In the genomic region with DNA sequence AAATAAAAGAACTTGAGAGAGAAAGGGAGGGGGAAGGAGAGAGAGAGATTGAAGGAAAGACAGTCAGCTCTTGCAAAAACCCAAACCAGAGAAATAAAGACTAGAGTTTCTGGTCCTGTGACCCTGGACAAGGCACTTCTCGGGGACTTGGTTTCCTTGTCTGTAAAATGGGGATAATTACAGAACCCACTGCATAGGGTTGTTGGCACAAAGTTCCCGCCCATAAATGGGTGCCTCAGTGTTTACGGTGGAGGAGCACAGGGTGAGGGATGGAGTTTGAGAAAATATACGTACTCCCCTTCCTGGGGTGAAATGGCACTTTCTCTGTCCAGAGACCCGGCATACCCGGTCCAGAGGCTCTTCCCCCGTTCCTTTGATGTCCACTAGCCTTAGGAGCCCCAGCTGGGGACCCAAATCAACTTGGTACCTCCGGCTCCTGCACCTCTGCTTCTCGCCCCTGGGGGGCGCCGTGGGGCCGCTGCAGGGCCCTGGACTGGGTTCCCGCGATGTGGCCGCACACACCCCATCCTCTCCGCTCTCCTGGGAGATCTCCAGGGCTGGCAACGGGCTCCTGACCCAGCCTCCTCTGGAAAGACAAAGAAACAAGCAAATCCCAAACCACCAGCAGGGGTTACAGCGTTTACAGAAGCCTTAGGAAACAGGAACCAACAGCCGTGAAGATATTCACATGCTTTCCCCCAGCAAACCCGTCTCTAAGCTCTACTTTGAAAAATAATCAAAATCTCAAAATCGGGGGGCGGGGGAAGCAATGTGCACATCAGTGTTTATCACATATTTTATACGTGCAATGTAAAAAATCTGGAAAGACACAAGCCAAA, we compare ENCODE assay signal across 8 cellular contexts. TPM values are rescaled to one million over a fixed set of nuclear protein-coding genes. Genes with fewer than 3 reads are reported as not detected.
DNase-seq lines count a peak whose midpoint lies in the region; ATAC-seq and TF ChIP-seq lines count a peak whose summit lies in the region.

No MANE protein-coding gene starts in this region.

- no peaks in the 10 kb centered on the region for H3K36me3 ChIP-seq in lung (ENCODE audit: control insufficient read depth in 2 of 2, insufficient read depth in 2 of 2, low read length in 2 of 2)

- CTCF ChIA-PET in activated CD4-positive, alpha-beta memory T cell treated with anti-CD3 and anti-CD28 coated beads for 36 hours (lab: Charles Lee), result interaction anchor here (0.6 to 5.3 kb wide), 33 partner anchors 9 to 811 kb away, joined by 3 to 85 read pairs (median 4); partner anchors contain the start of gene PTGES

- POLR2A ChIA-PET in activated CD4-positive, alpha-beta memory T cell treated with anti-CD3 and anti-CD28 coated beads for 36 hours (lab: Charles Lee), result no interaction called here

- H3K9me3 ChIP-seq in lung (ENCODE audit: control insufficient read depth in 2 of 2, insufficient read depth in 1 of 2, low read length in 1 of 2), result no peaks in the 10 kb centered on the region

- no peaks in the 10 kb centered on the region for H3K27me3 ChIP-seq in dorsolateral prefrontal cortex
- H3K27me3 ChIP-seq in lung (ENCODE audit: control insufficient read depth, insufficient read depth), result no peaks in the 10 kb centered on the region

- no peak overlapping the region for H3K4me3 Mint-ChIP-seq in activated CD4-positive, alpha-beta memory T cell treated with anti-CD3 and anti-CD28 coated beads for 36 hours

- no peak overlapping the region for H3K27ac Mint-ChIP-seq in activated CD4-positive, alpha-beta memory T cell treated with anti-CD3 and anti-CD28 coated beads for 36 hours

- ATAC-seq in lung (ENCODE audit: insufficient read depth, low FRiP score), result peak; percentile 82
- no peak for ATAC-seq in HG03442 (IDR thresholded peaks at IDR 0.05; ENCODE audit: unreplicated experiment)

- intact Hi-C loops in activated CD4-positive, alpha-beta memory T cell treated with anti-CD3 and anti-CD28 coated beads for 36 hours (cut with micrococcal nuclease), result loop anchor here (1.0 kb wide), 1 partner anchor 58 kb away; no protein-coding TSS in a partner anchor
- intact Hi-C loops in dorsolateral prefrontal cortex (cut with DNase I), result no loop called here

- 19 to 21% methylated on average over 23 of the region's 23 CpGs for WGBS in lung, 2 donors

- H3K36me3 Mint-ChIP-seq in activated CD4-positive, alpha-beta memory T cell treated with anti-CD3 and anti-CD28 coated beads for 36 hours, result no peaks in the 10 kb centered on the region

- H3K4me3 ChIP-seq in dorsolateral prefrontal cortex, result peak overlapping the region in 28 of 59 donors; percentile 11 to 52 (median 31)
- no peak overlapping the region for H3K4me3 ChIP-seq in lung

- H3K27ac ChIP-seq in dorsolateral prefrontal cortex (peak overlapping the region in 5 of 59 donors; percentile 11 to 55 (median 40)), lung (ENCODE audit: low read depth in 1 of 2, low read length in 1 of 2) (no peak overlapping the region)

- H3K4me1 ChIP-seq in lung (ENCODE audit: control insufficient read depth in 2 of 2, insufficient read depth in 2 of 2, low read length in 2 of 2), result no peaks in the 10 kb centered on the region

- H3K9me3 Mint-ChIP-seq in activated CD4-positive, alpha-beta memory T cell treated with anti-CD3 and anti-CD28 coated beads for 36 hours, result no peaks in the 10 kb centered on the region

- H3K27me3 Mint-ChIP-seq in activated CD4-positive, alpha-beta memory T cell treated with anti-CD3 and anti-CD28 coated beads for 36 hours, result peaks cover 9% of the 10 kb centered on the region

- TF ChIP-seq CTCF in dorsolateral prefrontal cortex (IDR thresholded peaks at IDR 0.05 in 54 of 56, conservative IDR thresholded peaks at IDR 0.05 in 2 of 56; ENCODE audit: low read depth in 1 of 56, partially characterized antibody in 56 of 56) (peak; percentile 49 to 91 (median 84)), lung (IDR thresholded peaks at IDR 0.05; ENCODE audit: control extremely low read depth, extremely low read depth) (peak; percentile 37)

- peaks cover 2% of the 10 kb centered on the region for H3K4me1 Mint-ChIP-seq in activated CD4-positive, alpha-beta memory T cell treated with anti-CD3 and anti-CD28 coated beads for 36 hours (ENCODE audit: low read depth)

- DNase-seq in AG08396 (ENCODE audit: low spot score) (peak; percentile 94), H4 (ENCODE audit: low spot score) (peak; percentile 91), NCI-H69 (lab: John Stamatoyannopoulos, UW) (peak; percentile 87), dorsolateral prefrontal cortex (peak in 9 of 10 donors; percentile 37 to 75 (median 62)), lung (ENCODE audit: low spot score) (peak; percentile 49)
- DNase-seq in activated CD4-positive, alpha-beta memory T cell treated with anti-CD3 and anti-CD28 coated beads for 36 hours, result peak; percentile 75
- DNase-seq in stimulated activated CD8-positive, alpha-beta memory T cell treated with anti-CD3 and anti-CD28 coated beads, Interleukin-15, amount 100 ng/mL, for 24 hours (ENCODE audit: low read depth), result peak; percentile 37

RNA-seq across cellular contexts. Expression of gene PTGES, which starts 26.3 kb away (rescaled TPM):
- 13.0 and 14.2 TPM in 2 replicates for total RNA-seq in H4 (2014; rRNA removed; shearing (Covaris generic))
- not detected for total RNA-seq in activated CD4-positive, alpha-beta memory T cell treated with anti-CD3 and anti-CD28 coated beads for 36 hours
- total RNA-seq in dorsolateral prefrontal cortex (1 to 10 TPM; 1.2 to 9.2 (median 2.9) TPM), lung (10 to 100 TPM; 12.0 to 16.0 TPM)
- 10 to 100 TPM in 1 of 2 donors, 1 to 10 TPM in 1; 8.0 to 19.8 TPM for polyA plus RNA-seq in lung

Comparison
In these comparisons a context has a peak if more than half of its experiments do, and no peak if none do; other contexts are left out.
1. DNase-seq: peak in every context shown above with its lines; median percentile 94 in AG08396; 91 in H4; 87 in NCI-H69; 75 in activated CD4-positive, alpha-beta memory T cell treated with anti-CD3 and anti-CD28 coated beads for 36 hours; 62 in dorsolateral prefrontal cortex; 49 in lung; 37 in stimulated activated CD8-positive, alpha-beta memory T cell treated with anti-CD3 and anti-CD28 coated beads, Interleukin-15, amount 100 ng/mL, for 24 hours.